Comparison of ENCODE assay signal across 9 cellular contexts in genomic region chr17:73643012-73643845, GRCh38. TPM values are rescaled to one million over a fixed set of nuclear protein-coding genes. Genes with fewer than 3 reads are reported as not detected.
DNase-seq lines count a peak whose midpoint lies in the region; ATAC-seq and TF ChIP-seq lines count a peak whose summit lies in the region.
"Had no signal": no experiment of that assay in that cellular context is flagged by ENCODE, and none has a peak within 500 bp of the region (broad histone marks: within the 10 kb centered on the region; RNA-seq: fewer than 3 reads in every experiment).

No MANE protein-coding gene starts in this region.

- no peaks in the 10 kb centered on the region for H3K9me3 ChIP-seq in iPS-18c (ENCODE audit: control insufficient read depth, insufficient read depth, low read length)
- no peaks in the 10 kb centered on the region for H3K9me3 ChIP-seq in skeletal muscle tissue (ENCODE audit: control insufficient read depth in 3 of 3, low read length in 3 of 3)

- peak; percentile 25 for TF ChIP-seq CTCF in GM10248 (IDR thresholded peaks at IDR 0.05; ENCODE audit: control extremely low read depth, extremely low read depth, low read depth, missing control alignments)

- H3K27ac ChIP-seq in skeletal muscle tissue (ENCODE audit: low read depth, low read length): no peak overlapping the region
- H3K27ac ChIP-seq: KMS-11 had no signal

- H3K4me3 ChIP-seq in iPS-18c (ENCODE audit: insufficient read depth, low read depth, low read length) (peak overlapping the region; percentile 79), skeletal muscle tissue (ENCODE audit: low read length in 3 of 3) (peak overlapping the region; percentile 46 to 65 (median 56))

- peak overlapping the region in 1 of 3 donors; percentile 40 for H3K9ac ChIP-seq in skeletal muscle tissue (ENCODE audit: low read depth in 1 of 3, low read length in 3 of 3)
- H3K9ac ChIP-seq: KMS-11 had no signal

- ATAC-seq in activated naive CD8-positive, alpha-beta T cell treated with anti-CD3 and anti-CD28 coated beads, Interleukin-2, amount 50 U/mL, for 24 hours: peak; percentile 27
- ATAC-seq in HG03571 (IDR thresholded peaks at IDR 0.05; ENCODE audit: unreplicated experiment): no peak
- ATAC-seq in HG03378 (IDR thresholded peaks at IDR 0.05; ENCODE audit: unreplicated experiment): no peak

- peaks cover 7 to 11% (median 11%) of the 10 kb centered on the region in 3 donors for H3K4me1 ChIP-seq in skeletal muscle tissue (ENCODE audit: control insufficient read depth in 3 of 3, insufficient read depth in 3 of 3, low read length in 3 of 3)

- H3K9me3 Mint-ChIP-seq in activated naive CD8-positive, alpha-beta T cell treated with anti-CD3 and anti-CD28 coated beads, Interleukin-2, amount 50 U/mL, for 24 hours: no peaks in the 10 kb centered on the region

- H3K4me3 Mint-ChIP-seq in activated naive CD8-positive, alpha-beta T cell treated with anti-CD3 and anti-CD28 coated beads, Interleukin-2, amount 50 U/mL, for 24 hours: peak overlapping the region; percentile 77

- CTCF ChIA-PET in GM10248 (lab: Yijun Ruan, JAX): no interaction called here

- H3K27ac Mint-ChIP-seq in activated naive CD8-positive, alpha-beta T cell treated with anti-CD3 and anti-CD28 coated beads, Interleukin-2, amount 50 U/mL, for 24 hours: no peak overlapping the region

- no peaks in the 10 kb centered on the region for H3K36me3 ChIP-seq in skeletal muscle tissue (ENCODE audit: control insufficient read depth in 3 of 3, insufficient read depth in 3 of 3, low read length in 3 of 3)

- DNase-seq in GM10248 (ENCODE audit: extremely low spot score): no peak
- DNase-seq in NCI-H526 (lab: John Stamatoyannopoulos, UW): peak; percentile 31 to 73
- peak; percentile 30 for DNase-seq in activated naive CD8-positive, alpha-beta T cell treated with anti-CD3 and anti-CD28 coated beads, Interleukin-2, amount 50 U/mL, for 24 hours
- DNase-seq in T-helper 9 cell: no peak

- no peaks in the 10 kb centered on the region for H3K36me3 Mint-ChIP-seq in activated naive CD8-positive, alpha-beta T cell treated with anti-CD3 and anti-CD28 coated beads, Interleukin-2, amount 50 U/mL, for 24 hours (ENCODE audit: low read depth)

- POLR2A ChIA-PET in GM10248 (lab: Yijun Ruan, JAX): no interaction called here

- peaks cover 22% of the 10 kb centered on the region for H3K4me1 Mint-ChIP-seq in activated naive CD8-positive, alpha-beta T cell treated with anti-CD3 and anti-CD28 coated beads, Interleukin-2, amount 50 U/mL, for 24 hours

- H3K27me3 Mint-ChIP-seq in activated naive CD8-positive, alpha-beta T cell treated with anti-CD3 and anti-CD28 coated beads, Interleukin-2, amount 50 U/mL, for 24 hours: peaks cover 7% of the 10 kb centered on the region

- H3K27me3 ChIP-seq in skeletal muscle tissue (ENCODE audit: control insufficient read depth in 3 of 3, insufficient read depth in 3 of 3, low read length in 3 of 3): peaks cover 45 to 54% (median 48%) of the 10 kb centered on the region in 3 donors

RNA-seq across cellular contexts. Expression of gene SDK2, which starts 1.0 kb away (rescaled TPM):
- 11.0 TPM for total RNA-seq in skeletal muscle tissue

Comparison
In these comparisons a context has a peak if more than half of its experiments do, and no peak if none do; other contexts are left out.
1. DNase-seq: peak in NCI-H526 (2 of 2) and activated naive CD8-positive, alpha-beta T cell treated with anti-CD3 and anti-CD28 coated beads, Interleukin-2, amount 50 U/mL, for 24 hours (single experiment); none in GM10248 (single experiment) and T-helper 9 cell (single experiment).